Comparison of ENCODE assay signal across 9 cellular contexts in the genomic region with DNA sequence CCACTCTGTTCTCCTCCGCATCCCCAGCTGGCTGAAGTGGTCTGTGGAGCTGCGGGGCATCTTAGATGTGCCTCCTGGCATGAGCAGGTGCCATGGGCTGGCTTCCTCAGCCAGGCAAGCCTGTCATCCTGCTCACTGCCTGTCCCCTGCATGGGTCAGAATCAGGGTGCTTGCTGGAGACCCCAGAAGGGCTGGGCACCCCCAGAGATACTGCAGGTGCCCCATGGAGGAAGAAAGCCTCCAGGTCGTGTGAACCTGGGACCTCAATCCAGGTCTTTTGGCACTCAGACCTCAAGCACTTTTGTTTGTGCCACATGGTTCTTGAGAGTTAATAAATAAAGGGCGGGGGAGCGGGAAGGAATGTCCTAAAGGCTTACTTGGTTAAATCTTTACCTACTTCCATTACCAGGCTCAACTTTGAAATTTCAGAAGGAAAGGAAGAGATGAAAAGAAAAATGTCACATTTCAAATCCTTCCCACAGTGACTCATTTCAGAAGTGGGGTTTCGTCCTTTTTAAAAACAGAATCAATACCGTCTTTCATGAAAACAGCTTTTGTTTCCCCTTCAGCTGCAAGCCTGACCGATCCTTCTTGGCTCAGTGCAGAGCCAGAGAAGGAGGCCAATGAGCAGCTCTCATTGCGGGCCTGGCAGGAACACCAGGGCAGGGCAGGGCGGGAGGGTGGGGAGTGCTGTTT.
DNase-seq lines count a peak whose midpoint lies in the region; ATAC-seq and TF ChIP-seq lines count a peak whose summit lies in the region.
"Had no signal": no experiment of that assay in that cellular context is flagged by ENCODE, and none has a peak within 500 bp of the region (broad histone marks: within the 10 kb centered on the region; RNA-seq: fewer than 3 reads in every experiment).

No MANE protein-coding gene starts in this region.

- no TSS peak for BruUV-seq in PC-3 (replicated peaks; lab: Mats Ljungman, UMichigan)

- no peaks in the 10 kb centered on the region for H3K9me3 Mint-ChIP-seq in activated T-helper 1 cell treated with anti-CD3 and anti-CD28 coated beads, Interleukin-12 subunit alpha, Interleukin-12 subunit beta, Interleukin-2, Interleukin-4 antibody, amounts not matched to agents 30 ng/mL and 10 ng/mL and 1 ng/mL, durations not matched to agents 14 hours and 24 hours and 36 hours

- no peak for TF ChIP-seq CTCF in GM12864 (IDR thresholded peaks at IDR 0.05; ENCODE audit: low read depth, low read length, missing control alignments)
- no peak for TF ChIP-seq CTCF in uterus (IDR thresholded peaks at IDR 0.05)
- TF ChIP-seq CTCF in PC-3 (conservative IDR thresholded peaks at IDR 0.05; ENCODE audit: low read depth, low read length) = no peak

- CTCF ChIA-PET in PC-3 (lab: Charles Lee) = no interaction called here

- H3K27me3 Mint-ChIP-seq in activated T-helper 1 cell treated with anti-CD3 and anti-CD28 coated beads, Interleukin-12 subunit alpha, Interleukin-12 subunit beta, Interleukin-2, Interleukin-4 antibody, amounts not matched to agents 30 ng/mL and 10 ng/mL and 1 ng/mL, durations not matched to agents 14 hours and 24 hours and 36 hours (ENCODE audit: insufficient read depth) = peaks cover 4% of the 10 kb centered on the region

- no peaks in the 10 kb centered on the region for H3K9me2 ChIP-seq in PC-3 (replicated peaks; ENCODE audit: low read length)

- peak; percentile 85 for ATAC-seq in GM21717 (IDR thresholded peaks at IDR 0.05; ENCODE audit: unreplicated experiment)
- ATAC-seq in PC-3 = no peak

- DNase-seq in GM12864 (ENCODE audit: low read depth) = peak; percentile 54
- DNase-seq in NCI-H446 treated with DMSO at 0.1 percent for 48 hours (lab: John Stamatoyannopoulos, UW) = peak; percentile 20
- peak; percentile 87 for DNase-seq in kidney tubule cell (ENCODE audit: low spot score)
- no peak for DNase-seq in uterus
- no peak for DNase-seq in PC-3
- DNase-seq in activated T-helper 1 cell treated with anti-CD3 and anti-CD28 coated beads, Interleukin-12 subunit alpha, Interleukin-12 subunit beta, Interleukin-2, Interleukin-4 antibody, amounts not matched to agents 30 ng/mL and 10 ng/mL and 1 ng/mL, durations not matched to agents 14 hours and 24 hours and 36 hours (ENCODE audit: low spot score) = no peak
- DNase-seq in D341Med (ENCODE audit: low spot score) = no peak

- H3K4me3 Mint-ChIP-seq in activated T-helper 1 cell treated with anti-CD3 and anti-CD28 coated beads, Interleukin-12 subunit alpha, Interleukin-12 subunit beta, Interleukin-2, Interleukin-4 antibody, amounts not matched to agents 30 ng/mL and 10 ng/mL and 1 ng/mL, durations not matched to agents 14 hours and 24 hours and 36 hours = no peak overlapping the region

- no peak overlapping the region for H3K27ac Mint-ChIP-seq in activated T-helper 1 cell treated with anti-CD3 and anti-CD28 coated beads, Interleukin-12 subunit alpha, Interleukin-12 subunit beta, Interleukin-2, Interleukin-4 antibody, amounts not matched to agents 30 ng/mL and 10 ng/mL and 1 ng/mL, durations not matched to agents 14 hours and 24 hours and 36 hours

- POLR2A ChIA-PET in PC-3 (lab: Charles Lee; ENCODE audit: unreplicated experiment) = no interaction called here

- no peak overlapping the region for H3K4me2 ChIP-seq in PC-3 (ENCODE audit: low read length)

- peaks cover 6% of the 10 kb centered on the region for H3K4me1 Mint-ChIP-seq in activated T-helper 1 cell treated with anti-CD3 and anti-CD28 coated beads, Interleukin-12 subunit alpha, Interleukin-12 subunit beta, Interleukin-2, Interleukin-4 antibody, amounts not matched to agents 30 ng/mL and 10 ng/mL and 1 ng/mL, durations not matched to agents 14 hours and 24 hours and 36 hours (ENCODE audit: low read depth)

- intact Hi-C loops in uterus (cut with DNase I; ENCODE audit: low total_unique reads) (no loop called here), PC-3 (cut with micrococcal nuclease) (no loop called here)
- intact Hi-C loops in activated T-helper 1 cell treated with anti-CD3 and anti-CD28 coated beads, Interleukin-12 subunit alpha, Interleukin-12 subunit beta, Interleukin-2, Interleukin-4 antibody, amounts not matched to agents 30 ng/mL and 10 ng/mL and 1 ng/mL, durations not matched to agents 14 hours and 24 hours and 36 hours (cut with micrococcal nuclease) = no loop called here

- no peaks in the 10 kb centered on the region for H3K79me2 ChIP-seq in PC-3 (ENCODE audit: low read length)
- H3K79me2 ChIP-seq: parathyroid adenoma had no signal

- no peaks in the 10 kb centered on the region for H4K20me1 ChIP-seq in PC-3 (ENCODE audit: low read length)

- H3K36me3 ChIP-seq in uterus = no peaks in the 10 kb centered on the region
- H3K36me3 ChIP-seq in PC-3 (ENCODE audit: low read depth, low read length) = no peaks in the 10 kb centered on the region

- TF ChIP-seq POLR2A in uterus (IDR thresholded peaks at IDR 0.05) = no peak

- H3F3A ChIP-seq in PC-3 (ENCODE audit: low read length, unreplicated experiment) = no peaks in the 10 kb centered on the region

- H3K27ac ChIP-seq in uterus = no peak overlapping the region
- H3K27ac ChIP-seq in PC-3 (ENCODE audit: low read length) = no peak overlapping the region
- H3K27ac ChIP-seq: parathyroid adenoma had no signal

- H3K27me3 ChIP-seq in uterus (no peaks in the 10 kb centered on the region), PC-3 (ENCODE audit: low read length) (no peaks in the 10 kb centered on the region)

- no peak overlapping the region for H2AFZ ChIP-seq in PC-3 (ENCODE audit: low read length)
- H2AFZ ChIP-seq: parathyroid adenoma had no signal

- H3K9me3 ChIP-seq in uterus = no peaks in the 10 kb centered on the region
- H3K9me3 ChIP-seq in PC-3 (ENCODE audit: low read length) = no peaks in the 10 kb centered on the region

- no peak overlapping the region for H3K9ac ChIP-seq in PC-3 (ENCODE audit: low read length)
- H3K9ac ChIP-seq: parathyroid adenoma had no signal

- no peak overlapping the region for H3K4me3 ChIP-seq in GM12864 (ENCODE audit: low read depth, low read length)
- no peak overlapping the region for H3K4me3 ChIP-seq in uterus
- H3K4me3 ChIP-seq in PC-3 (ENCODE audit: low read length) = no peak overlapping the region

- H3K4me1 ChIP-seq in uterus = no peaks in the 10 kb centered on the region
- H3K4me1 ChIP-seq in PC-3 (ENCODE audit: insufficient read depth, low read length) = peaks cover 5% of the 10 kb centered on the region; the same call in 1 of the 2 replicates
- H3K4me1 ChIP-seq: parathyroid adenoma had no signal

- peaks cover 1% of the 10 kb centered on the region for H3K36me3 Mint-ChIP-seq in activated T-helper 1 cell treated with anti-CD3 and anti-CD28 coated beads, Interleukin-12 subunit alpha, Interleukin-12 subunit beta, Interleukin-2, Interleukin-4 antibody, amounts not matched to agents 30 ng/mL and 10 ng/mL and 1 ng/mL, durations not matched to agents 14 hours and 24 hours and 36 hours (ENCODE audit: low read depth)

Comparison
In these comparisons a context has a peak if more than half of its experiments do, and no peak if none do; other contexts are left out.
1. DNase-seq: peak in GM12864 (single experiment), NCI-H446 treated with DMSO at 0.1 percent for 48 hours (single experiment) and kidney tubule cell (single experiment); none in uterus (0 of 2), PC-3 (single experiment), activated T-helper 1 cell treated with anti-CD3 and anti-CD28 coated beads, Interleukin-12 subunit alpha, Interleukin-12 subunit beta, Interleukin-2, Interleukin-4 antibody, amounts not matched to agents 30 ng/mL and 10 ng/mL and 1 ng/mL, durations not matched to agents 14 hours and 24 hours and 36 hours (single experiment) and D341Med (single experiment).